14 cellular contexts compared by ENCODE assay signal in the genomic region with DNA sequence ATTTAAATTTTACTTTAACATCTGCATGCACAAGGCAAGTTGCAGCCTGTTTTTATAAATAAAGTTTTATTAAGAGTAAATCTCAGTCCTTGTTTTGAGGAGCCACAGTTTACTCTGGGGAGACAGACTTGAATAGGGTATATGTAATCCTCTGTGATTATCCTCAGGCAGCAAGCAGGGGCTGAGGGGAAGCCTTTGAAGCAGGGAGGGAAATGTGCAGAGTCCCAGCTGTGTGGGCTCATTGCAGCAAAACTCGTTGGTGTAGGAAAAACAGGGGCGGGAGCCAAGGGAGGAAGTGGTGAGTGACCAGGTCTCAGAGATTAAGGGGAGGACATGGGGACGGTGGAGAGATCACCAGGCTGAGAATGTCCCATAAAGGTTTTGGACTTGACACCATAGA. TPM values are rescaled to one million over a fixed set of nuclear protein-coding genes. Genes with fewer than 3 reads are reported as not detected.
DNase-seq lines count a peak whose midpoint lies in the region; ATAC-seq, FAIRE-seq and TF ChIP-seq lines count a peak whose summit lies in the region.
"Had no signal": no experiment of that assay in that cellular context is flagged by ENCODE, and none has a peak within 500 bp of the region (broad histone marks: within the 10 kb centered on the region; RNA-seq: fewer than 3 reads in every experiment).

No MANE protein-coding gene starts in this region.

- peaks cover 72% of the 10 kb centered on the region for H3K4me1 Mint-ChIP-seq in activated T-helper 1 cell treated with anti-CD3 and anti-CD28 coated beads, Interleukin-12 subunit alpha, Interleukin-12 subunit beta, Interleukin-2, Interleukin-4 antibody, amounts not matched to agents 30 ng/mL and 10 ng/mL and 1 ng/mL, durations not matched to agents 14 hours and 24 hours and 36 hours (ENCODE audit: low read depth)
- peaks cover 43% of the 10 kb centered on the region for H3K4me1 Mint-ChIP-seq in nephron progenitor cell
- peaks cover 9 to 53% (median 30%) of the 10 kb centered on the region in 4 donors for H3K4me1 Mint-ChIP-seq in naive thymus-derived CD8-positive, alpha-beta T cell

- H3K27ac Mint-ChIP-seq in activated T-helper 1 cell treated with anti-CD3 and anti-CD28 coated beads, Interleukin-12 subunit alpha, Interleukin-12 subunit beta, Interleukin-2, Interleukin-4 antibody, amounts not matched to agents 30 ng/mL and 10 ng/mL and 1 ng/mL, durations not matched to agents 14 hours and 24 hours and 36 hours, result peak overlapping the region; percentile 35
- H3K27ac Mint-ChIP-seq in nephron progenitor cell, result no peak overlapping the region
- no peak overlapping the region for H3K27ac Mint-ChIP-seq in naive thymus-derived CD8-positive, alpha-beta T cell
- H3K27ac Mint-ChIP-seq: T-helper 2 cell treated with Interferon-gamma antibody and Interleukin-4, amounts not matched to agents 5 μg/mL and 100 μg/mL, for 36 hours had no signal

- intact Hi-C loops in activated T-helper 1 cell treated with anti-CD3 and anti-CD28 coated beads, Interleukin-12 subunit alpha, Interleukin-12 subunit beta, Interleukin-2, Interleukin-4 antibody, amounts not matched to agents 30 ng/mL and 10 ng/mL and 1 ng/mL, durations not matched to agents 14 hours and 24 hours and 36 hours (cut with micrococcal nuclease), result no loop called here

- no peak overlapping the region for H3K4me3 Mint-ChIP-seq in activated T-helper 1 cell treated with anti-CD3 and anti-CD28 coated beads, Interleukin-12 subunit alpha, Interleukin-12 subunit beta, Interleukin-2, Interleukin-4 antibody, amounts not matched to agents 30 ng/mL and 10 ng/mL and 1 ng/mL, durations not matched to agents 14 hours and 24 hours and 36 hours
- H3K4me3 Mint-ChIP-seq in nephron progenitor cell, result no peak overlapping the region
- H3K4me3 Mint-ChIP-seq in naive thymus-derived CD8-positive, alpha-beta T cell, result no peak overlapping the region
- H3K4me3 Mint-ChIP-seq: T-helper 2 cell treated with Interferon-gamma antibody and Interleukin-4, amounts not matched to agents 5 μg/mL and 100 μg/mL, for 36 hours had no signal

- no peak for TF ChIP-seq POLR2A in GM12892 (IDR thresholded peaks at IDR 0.05; ENCODE audit: low read depth, low read length)

- H3K27me3 Mint-ChIP-seq in activated T-helper 1 cell treated with anti-CD3 and anti-CD28 coated beads, Interleukin-12 subunit alpha, Interleukin-12 subunit beta, Interleukin-2, Interleukin-4 antibody, amounts not matched to agents 30 ng/mL and 10 ng/mL and 1 ng/mL, durations not matched to agents 14 hours and 24 hours and 36 hours (ENCODE audit: insufficient read depth), result no peaks in the 10 kb centered on the region
- H3K27me3 Mint-ChIP-seq in nephron progenitor cell (ENCODE audit: low read depth, poor library complexity), result peaks cover 12% of the 10 kb centered on the region
- H3K27me3 Mint-ChIP-seq in naive thymus-derived CD8-positive, alpha-beta T cell, result peaks cover 0 to 10% (median 5%) of the 10 kb centered on the region in 5 donors

- no peak for TF ChIP-seq CTCF in nephron progenitor cell (IDR thresholded peaks at IDR 0.05)

- DNase-seq in GM12892 (ENCODE audit: insufficient read length) (no peak), MV-4-11 (lab: John Stamatoyannopoulos, UW) (peak; percentile 74), nephron progenitor cell (peak; percentile 19), SW480 (ENCODE audit: low spot score) (no peak), NCI-H446 (lab: John Stamatoyannopoulos, UW) (no peak)
- no peak for DNase-seq in activated T-helper 1 cell treated with anti-CD3 and anti-CD28 coated beads, Interleukin-12 subunit alpha, Interleukin-12 subunit beta, Interleukin-2, Interleukin-4 antibody, amounts not matched to agents 30 ng/mL and 10 ng/mL and 1 ng/mL, durations not matched to agents 14 hours and 24 hours and 36 hours (ENCODE audit: low spot score)
- DNase-seq in naive thymus-derived CD8-positive, alpha-beta T cell, result no peak
- DNase-seq: CD8-positive, alpha-beta memory T cell; colonic mucosa; stimulated activated CD4-positive, alpha-beta T cell treated with anti-CD3 and anti-CD28 coated beads, Interleukin-15, amount 100 ng/mL, for 24 hours had no signal

- no peaks in the 10 kb centered on the region for H3K9me3 Mint-ChIP-seq in activated T-helper 1 cell treated with anti-CD3 and anti-CD28 coated beads, Interleukin-12 subunit alpha, Interleukin-12 subunit beta, Interleukin-2, Interleukin-4 antibody, amounts not matched to agents 30 ng/mL and 10 ng/mL and 1 ng/mL, durations not matched to agents 14 hours and 24 hours and 36 hours
- H3K9me3 Mint-ChIP-seq in nephron progenitor cell, result no peaks in the 10 kb centered on the region
- no peaks in the 10 kb centered on the region for H3K9me3 Mint-ChIP-seq in naive thymus-derived CD8-positive, alpha-beta T cell
- H3K9me3 Mint-ChIP-seq: CD8-positive, alpha-beta memory T cell; T-helper 2 cell treated with Interferon-gamma antibody and Interleukin-4, amounts not matched to agents 5 μg/mL and 100 μg/mL, for 36 hours had no signal

- peak; percentile 78 for FAIRE-seq in GM12892 (lab: Jason Lieb, UNC)

- POLR2A ChIA-PET in naive thymus-derived CD8-positive, alpha-beta T cell (lab: Charles Lee), result no interaction called here

- ATAC-seq in HG03469 (IDR thresholded peaks at IDR 0.05; ENCODE audit: unreplicated experiment), result no peak
- ATAC-seq in naive thymus-derived CD8-positive, alpha-beta T cell, result no peak
- ATAC-seq: esophagus mucosa, Right ventricle myocardium inferior had no signal

- peaks cover 5% of the 10 kb centered on the region for H3K36me3 Mint-ChIP-seq in activated T-helper 1 cell treated with anti-CD3 and anti-CD28 coated beads, Interleukin-12 subunit alpha, Interleukin-12 subunit beta, Interleukin-2, Interleukin-4 antibody, amounts not matched to agents 30 ng/mL and 10 ng/mL and 1 ng/mL, durations not matched to agents 14 hours and 24 hours and 36 hours (ENCODE audit: low read depth)
- H3K36me3 Mint-ChIP-seq in nephron progenitor cell (ENCODE audit: low read depth), result no peaks in the 10 kb centered on the region
- H3K36me3 Mint-ChIP-seq in naive thymus-derived CD8-positive, alpha-beta T cell, result no peaks in the 10 kb centered on the region
- H3K36me3 Mint-ChIP-seq: CD8-positive, alpha-beta memory T cell had no signal

RNA-seq across cellular contexts. Expression of gene SMC3, which starts 34.3 kb away (rescaled TPM):
- polyA plus RNA-seq in GM12892 (2012; ENCODE audit: missing spikeins), result 55.8 TPM
- total RNA-seq in activated T-helper 1 cell treated with anti-CD3 and anti-CD28 coated beads, Interleukin-12 subunit alpha, Interleukin-12 subunit beta, Interleukin-2, Interleukin-4 antibody, amounts not matched to agents 30 ng/mL and 10 ng/mL and 1 ng/mL, durations not matched to agents 14 hours and 24 hours and 36 hours, result 74.5 and 77.9 TPM in 2 replicates
- 10 to 100 TPM; 53.9 to 55.3 TPM for total RNA-seq in naive thymus-derived CD8-positive, alpha-beta T cell
- 10 to 100 TPM; 66.7 to 77.6 (median 70.2) TPM for polyA plus RNA-seq in naive thymus-derived CD8-positive, alpha-beta T cell

RNA-seq across cellular contexts. Expression of gene DUSP5, which starts 35.4 kb away (rescaled TPM):
- 59.6 TPM for polyA plus RNA-seq in GM12892 (2012; ENCODE audit: missing spikeins)
- 140 and 141 TPM in 2 replicates for total RNA-seq in activated T-helper 1 cell treated with anti-CD3 and anti-CD28 coated beads, Interleukin-12 subunit alpha, Interleukin-12 subunit beta, Interleukin-2, Interleukin-4 antibody, amounts not matched to agents 30 ng/mL and 10 ng/mL and 1 ng/mL, durations not matched to agents 14 hours and 24 hours and 36 hours
- total RNA-seq in naive thymus-derived CD8-positive, alpha-beta T cell, result 1 to 10 TPM; 1.1 to 1.2 TPM
- 1 to 10 TPM in 1 of 3 donors, under 1 TPM in 2; 0.13 to 2.7 (median 0.44) TPM for polyA plus RNA-seq in naive thymus-derived CD8-positive, alpha-beta T cell

Comparison
In these comparisons a context has a peak if more than half of its experiments do, and no peak if none do; other contexts are left out.
1. DNase-seq: peak in MV-4-11 (single experiment) and nephron progenitor cell (single experiment); none in GM12892 (single experiment), activated T-helper 1 cell treated with anti-CD3 and anti-CD28 coated beads, Interleukin-12 subunit alpha, Interleukin-12 subunit beta, Interleukin-2, Interleukin-4 antibody, amounts not matched to agents 30 ng/mL and 10 ng/mL and 1 ng/mL, durations not matched to agents 14 hours and 24 hours and 36 hours (single experiment), SW480 (single experiment), naive thymus-derived CD8-positive, alpha-beta T cell (0 of 10) and NCI-H446 (0 of 2).
2. RNA of gene DUSP5, which starts 35.4 kb away (total RNA-seq): 140 to 141 TPM in activated T-helper 1 cell treated with anti-CD3 and anti-CD28 coated beads, Interleukin-12 subunit alpha, Interleukin-12 subunit beta, Interleukin-2, Interleukin-4 antibody, amounts not matched to agents 30 ng/mL and 10 ng/mL and 1 ng/mL, durations not matched to agents 14 hours and 24 hours and 36 hours; 1.1 to 1.2 TPM in naive thymus-derived CD8-positive, alpha-beta T cell; every median in the first group is over 10 times any median in the second.